In the genomic region with DNA sequence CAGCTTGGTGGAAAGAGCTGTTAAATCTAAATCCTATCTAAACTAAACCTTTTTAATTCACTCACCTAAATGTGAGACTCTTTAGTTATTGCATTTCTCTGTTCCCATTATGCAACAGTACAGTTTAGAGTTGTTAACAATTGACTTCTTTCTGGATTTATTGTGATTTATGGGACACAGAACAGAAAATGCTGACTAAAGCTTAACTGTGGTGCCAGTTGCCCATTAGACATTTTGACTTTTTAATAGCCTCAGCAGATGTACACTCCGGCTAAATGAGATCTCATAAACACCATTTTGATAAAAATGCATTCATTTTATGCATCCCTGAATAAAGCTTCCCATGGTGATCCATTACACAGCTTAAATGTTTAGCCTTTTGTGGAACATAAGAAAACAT, we compare ENCODE assay signal across 1 cellular context.
TF ChIP-seq lines count a peak whose summit lies in the region.

No MANE protein-coding gene starts in this region.

TF ChIP-seq in K562, 482 proteins besides CTCF, POLR2A, EP300 and RAD21 (continued from another document):
- TF ChIP-seq, protein P1, sequence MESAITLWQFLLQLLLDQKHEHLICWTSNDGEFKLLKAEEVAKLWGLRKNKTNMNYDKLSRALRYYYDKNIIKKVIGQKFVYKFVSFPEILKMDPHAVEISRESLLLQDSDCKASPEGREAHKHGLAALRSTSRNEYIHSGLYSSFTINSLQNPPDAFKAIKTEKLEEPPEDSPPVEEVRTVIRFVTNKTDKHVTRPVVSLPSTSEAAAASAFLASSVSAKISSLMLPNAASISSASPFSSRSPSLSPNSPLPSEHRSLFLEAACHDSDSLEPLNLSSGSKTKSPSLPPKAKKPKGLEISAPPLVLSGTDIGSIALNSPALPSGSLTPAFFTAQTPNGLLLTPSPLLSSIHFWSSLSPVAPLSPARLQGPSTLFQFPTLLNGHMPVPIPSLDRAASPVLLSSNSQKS (CRISPR knock-in tag; IDR thresholded peaks at IDR 0.05), result no peak
- no peak for TF ChIP-seq HDAC3 (IDR thresholded peaks at IDR 0.05; ENCODE audit: borderline replicate concordance, partially characterized antibody)
- TF ChIP-seq ZNF561 (CRISPR knock-in tag; conservative IDR thresholded peaks at IDR 0.05), result no peak
- TF ChIP-seq, protein P2, sequence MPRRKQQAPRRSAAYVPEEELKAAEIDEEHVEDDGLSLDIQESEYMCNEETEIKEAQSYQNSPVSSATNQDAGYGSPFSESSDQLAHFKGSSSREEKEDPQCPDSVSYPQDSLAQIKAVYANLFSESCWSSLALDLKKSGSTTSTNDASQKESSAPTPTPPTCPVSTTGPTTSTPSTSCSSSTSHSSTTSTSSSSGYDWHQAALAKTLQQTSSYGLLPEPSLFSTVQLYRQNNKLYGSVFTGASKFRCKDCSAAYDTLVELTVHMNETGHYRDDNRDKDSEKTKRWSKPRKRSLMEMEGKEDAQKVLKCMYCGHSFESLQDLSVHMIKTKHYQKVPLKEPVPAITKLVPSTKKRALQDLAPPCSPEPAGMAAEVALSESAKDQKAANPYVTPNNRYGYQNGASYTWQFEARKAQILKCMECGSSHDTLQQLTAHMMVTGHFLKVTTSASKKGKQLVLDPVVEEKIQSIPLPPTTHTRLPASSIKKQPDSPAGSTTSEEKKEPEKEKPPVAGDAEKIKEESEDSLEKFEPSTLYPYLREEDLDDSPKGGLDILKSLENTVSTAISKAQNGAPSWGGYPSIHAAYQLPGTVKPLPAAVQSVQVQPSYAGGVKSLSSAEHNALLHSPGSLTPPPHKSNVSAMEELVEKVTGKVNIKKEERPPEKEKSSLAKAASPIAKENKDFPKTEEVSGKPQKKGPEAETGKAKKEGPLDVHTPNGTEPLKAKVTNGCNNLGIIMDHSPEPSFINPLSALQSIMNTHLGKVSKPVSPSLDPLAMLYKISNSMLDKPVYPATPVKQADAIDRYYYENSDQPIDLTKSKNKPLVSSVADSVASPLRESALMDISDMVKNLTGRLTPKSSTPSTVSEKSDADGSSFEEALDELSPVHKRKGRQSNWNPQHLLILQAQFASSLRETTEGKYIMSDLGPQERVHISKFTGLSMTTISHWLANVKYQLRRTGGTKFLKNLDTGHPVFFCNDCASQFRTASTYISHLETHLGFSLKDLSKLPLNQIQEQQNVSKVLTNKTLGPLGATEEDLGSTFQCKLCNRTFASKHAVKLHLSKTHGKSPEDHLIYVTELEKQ (CRISPR knock-in tag; IDR thresholded peaks at IDR 0.05), result no peak
- peak; percentile 16; the same call in 1 of the 2 replicates for TF ChIP-seq ZNF316 (IDR thresholded peaks at IDR 0.05)
- TF ChIP-seq, protein P3, sequence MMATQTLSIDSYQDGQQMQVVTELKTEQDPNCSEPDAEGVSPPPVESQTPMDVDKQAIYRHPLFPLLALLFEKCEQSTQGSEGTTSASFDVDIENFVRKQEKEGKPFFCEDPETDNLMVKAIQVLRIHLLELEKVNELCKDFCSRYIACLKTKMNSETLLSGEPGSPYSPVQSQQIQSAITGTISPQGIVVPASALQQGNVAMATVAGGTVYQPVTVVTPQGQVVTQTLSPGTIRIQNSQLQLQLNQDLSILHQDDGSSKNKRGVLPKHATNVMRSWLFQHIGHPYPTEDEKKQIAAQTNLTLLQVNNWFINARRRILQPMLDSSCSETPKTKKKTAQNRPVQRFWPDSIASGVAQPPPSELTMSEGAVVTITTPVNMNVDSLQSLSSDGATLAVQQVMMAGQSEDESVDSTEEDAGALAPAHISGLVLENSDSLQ (IDR thresholded peaks at IDR 0.05), result no peak
- no peak for TF ChIP-seq BDP1 (IDR thresholded peaks at IDR 0.05; ENCODE audit: insufficient read depth, insufficient read length)
- TF ChIP-seq MAFF (IDR thresholded peaks at IDR 0.05; ENCODE audit: low read length), result peak; percentile 46
- no peak for TF ChIP-seq ZBTB12 (CRISPR knock-in tag; IDR thresholded peaks at IDR 0.05)
TF ChIP-seq in K562: peak in this region for 3.
